In genomic region chr6:10385512-10386132, GRCh38 we compare ENCODE assay signal across 15 cellular contexts. TPM values are rescaled to one million over a fixed set of nuclear protein-coding genes. Genes with fewer than 3 reads are reported as not detected.
DNase-seq lines count a peak whose midpoint lies in the region; TF ChIP-seq lines count a peak whose summit lies in the region.
"Had no signal": no experiment of that assay in that cellular context is flagged by ENCODE, and none has a peak within 500 bp of the region (broad histone marks: within the 10 kb centered on the region; RNA-seq: fewer than 3 reads in every experiment).

No MANE protein-coding gene starts in this region.

- H3K9me3 Mint-ChIP-seq in IgD-negative memory B cell = peaks cover 0 to 28% (median 13%) of the 10 kb centered on the region in 3 donors
- H3K9me3 Mint-ChIP-seq in progenitor cell of endocrine pancreas (ENCODE audit: low read depth) = no peaks in the 10 kb centered on the region

- H3K36me3 Mint-ChIP-seq in IgD-negative memory B cell = peaks cover 8% of the 10 kb centered on the region
- no peaks in the 10 kb centered on the region for H3K36me3 Mint-ChIP-seq in progenitor cell of endocrine pancreas (ENCODE audit: insufficient read depth)

- no peak overlapping the region for H3K27ac ChIP-seq in ascending aorta

- H3K4me3 ChIP-seq in H7 (ENCODE audit: insufficient read depth, low read depth, low read length) (no peak overlapping the region), ascending aorta (no peak overlapping the region)
- H3K4me3 ChIP-seq: GM12878 had no signal

- H3K4me3 Mint-ChIP-seq in IgD-negative memory B cell = peak overlapping the region in 3 of 4 donors; percentile 32 to 75 (median 63)
- H3K4me3 Mint-ChIP-seq in progenitor cell of endocrine pancreas (ENCODE audit: low read depth) = no peak overlapping the region

- DNase-seq in H7 (peak; percentile 69), islet precursor cell (peak; percentile 54), progenitor cell of endocrine pancreas (ENCODE audit: low spot score, unreplicated experiment) (no peak), SW 1271 (lab: John Stamatoyannopoulos, UW) (no peak), activated gamma-delta T cell (lab: John Stamatoyannopoulos, UW) (no peak), ascending aorta (ENCODE audit: low spot score in 2 of 2) (no peak)
- DNase-seq: C1 segment of cervical spinal cord, DMS79 treated with DMSO at 0.1 percent for 48 hours, NCI-H1105 treated with DMSO at 0.1 percent for 48 hours, NCI-H1694 treated with DMSO at 0.1 percent for 48 hours, NCI-H2107, NCI-H2227 treated with DMSO at 0.1 percent for 48 hours, NCI-H524 had no signal

- peaks cover 2 to 9% (median 7%) of the 10 kb centered on the region in 3 donors for H3K4me1 Mint-ChIP-seq in IgD-negative memory B cell
- H3K4me1 Mint-ChIP-seq in progenitor cell of endocrine pancreas (ENCODE audit: low read depth) = peaks cover 13% of the 10 kb centered on the region

- H3K27me3 ChIP-seq in H7 (ENCODE audit: control insufficient read depth, insufficient read depth, low read length) (peaks cover 100% of the 10 kb centered on the region), ascending aorta (peaks cover 47% of the 10 kb centered on the region)

- H3K4me1 ChIP-seq in ascending aorta = peaks cover 3% of the 10 kb centered on the region in 2 donors

- H3K27me3 Mint-ChIP-seq in IgD-negative memory B cell (peaks cover 84% of the 10 kb centered on the region), progenitor cell of endocrine pancreas (peaks cover 98% of the 10 kb centered on the region)

- H3K9me3 ChIP-seq in ascending aorta = no peaks in the 10 kb centered on the region

- H3K27ac Mint-ChIP-seq in IgD-negative memory B cell = peak overlapping the region in 1 of 3 donors; percentile 81
- peak overlapping the region; percentile 60 for H3K27ac Mint-ChIP-seq in progenitor cell of endocrine pancreas

- intact Hi-C loops in ascending aorta (cut with DNase I) = no loop called here

- TF ChIP-seq CTCF in progenitor cell of endocrine pancreas (IDR thresholded peaks at IDR 0.05; ENCODE audit: unreplicated experiment) (no peak), ascending aorta (IDR thresholded peaks at IDR 0.05) (no peak)

- H3K36me3 ChIP-seq in H7 (replicated peaks; ENCODE audit: control insufficient read depth, insufficient read depth, low read length) = no peaks in the 10 kb centered on the region
- H3K36me3 ChIP-seq in ascending aorta = no peaks in the 10 kb centered on the region

RNA-seq across cellular contexts. Expression of gene TFAP2A, which starts 29.3 kb away (rescaled TPM):
- total RNA-seq in H7 (2014; rRNA removed; shearing (Covaris generic)) = not detected in 2 replicates
- polyA plus RNA-seq in IgD-negative memory B cell = not detected
- total RNA-seq in progenitor cell of endocrine pancreas = 4.7 and 10.0 TPM in 2 replicates
- 0.21 TPM for total RNA-seq in ascending aorta

Comparison
In these comparisons a context has a peak if more than half of its experiments do, and no peak if none do; other contexts are left out.
1. DNase-seq: peak in H7 (single experiment) and islet precursor cell (single experiment); none in progenitor cell of endocrine pancreas (single experiment), SW 1271 (0 of 2), activated gamma-delta T cell (single experiment) and ascending aorta (0 of 2).